20 cellular contexts compared by ENCODE assay signal in genomic region chrX:118760025-118760424, GRCh38.
"Had no signal": no experiment of that assay in that cellular context is flagged by ENCODE, and none has a peak within 500 bp of the region (broad histone marks: within the 10 kb centered on the region; RNA-seq: fewer than 3 reads in every experiment).

No MANE protein-coding gene starts in this region.

- FAIRE-seq: endometrium, pancreas had no signal

- DNase-seq: activated T-cell treated with anti-CD3 and anti-CD28 coated beads, Interleukin-2, amount 50 U/mL, for 24 hours; aorta; heart left ventricle; islet precursor cell; left cardiac atrium; lower lobe of right lung; mesendoderm; mucosa of descending colon; nephron progenitor cell; pancreas; psoas muscle; right cardiac atrium; stimulated activated CD4-positive, alpha-beta T cell treated with anti-CD3 and anti-CD28 coated beads, Interleukin-2, amount 100 ng/mL, for 24 hours; stimulated activated naive CD8-positive, alpha-beta T cell treated with anti-CD3 and anti-CD28 coated beads, Interleukin-15, amount 100 ng/mL, for 72 hours; tibial artery had no signal

- H3K27me3 ChIP-seq: heart left ventricle, pancreas, tibial artery had no signal

- H3K27ac ChIP-seq: heart left ventricle, lower lobe of right lung, pancreas, psoas muscle, tibial artery had no signal

- H3K9me3 ChIP-seq: heart left ventricle, lower lobe of right lung, mucosa of descending colon, pancreas, psoas muscle, tibial artery had no signal

- H3K4me1 ChIP-seq: lower lobe of right lung, pancreas had no signal

- H3K36me3 ChIP-seq: pancreas had no signal

- H3K4me3 ChIP-seq: heart left ventricle, lower lobe of right lung, mucosa of descending colon, pancreas, psoas muscle, tibial artery had no signal

- ATAC-seq: activated naive CD4-positive, alpha-beta T cell treated with anti-CD3 and anti-CD28 coated beads, Interleukin-2, amount 50 U/mL, for 72 hours; activated T-helper 17 cell treated with anti-CD3 and anti-CD28 coated beads, Interleukin-2, amount 50 U/mL, for 72 hours; heart left ventricle; left cardiac atrium; mucosa of descending colon; pancreas; psoas muscle; right cardiac atrium; stimulated activated effector memory CD8-positive, alpha-beta T cell treated with anti-CD3 and anti-CD28 coated beads, Interleukin-12 subunit alpha, Interleukin-12 subunit beta, amount 100 ng/mL, for 72 hours; stimulated activated naive CD8-positive, alpha-beta T cell treated with anti-CD3 and anti-CD28 coated beads, Interleukin-15, amount 100 ng/mL, for 72 hours; WTC11 had no signal
